9 cellular contexts compared by ENCODE assay signal in genomic region chr9:25716220-25716872, GRCh38. TPM values are rescaled to one million over a fixed set of nuclear protein-coding genes. Genes with fewer than 3 reads are reported as not detected.
DNase-seq lines count a peak whose midpoint lies in the region; ATAC-seq and TF ChIP-seq lines count a peak whose summit lies in the region.
"Had no signal": no experiment of that assay in that cellular context is flagged by ENCODE, and none has a peak within 500 bp of the region (broad histone marks: within the 10 kb centered on the region; RNA-seq: fewer than 3 reads in every experiment).

No MANE protein-coding gene starts in this region.

- intact Hi-C loops in dorsolateral prefrontal cortex (cut with DNase I) (no loop called here), lower lobe of right lung (cut with DNase I) (no loop called here)

- H3K9me3 Mint-ChIP-seq in activated CD8-positive, alpha-beta memory T cell treated with anti-CD3 and anti-CD28 coated beads, Interleukin-2, amount 10 ng/mL, durations not matched to agents 7 days and 5 days (ENCODE audit: low read depth), result peaks cover 3% of the 10 kb centered on the region

- H3K4me1 ChIP-seq in lower lobe of right lung, result no peaks in the 10 kb centered on the region

- H3K4me1 Mint-ChIP-seq in activated CD8-positive, alpha-beta memory T cell treated with anti-CD3 and anti-CD28 coated beads, Interleukin-2, amount 10 ng/mL, durations not matched to agents 7 days and 5 days, result no peaks in the 10 kb centered on the region

- no peaks in the 10 kb centered on the region for H3K9me3 ChIP-seq in lower lobe of right lung

- TF ChIP-seq CTCF in dorsolateral prefrontal cortex (IDR thresholded peaks at IDR 0.05 in 54 of 56, conservative IDR thresholded peaks at IDR 0.05 in 2 of 56; ENCODE audit: low read depth in 1 of 56, partially characterized antibody in 56 of 56) (peak in 53 of 56 donors; percentile 30 to 68 (median 54)), lower lobe of right lung (IDR thresholded peaks at IDR 0.05) (peak; percentile 39)

- DNase-seq in ELR (ENCODE audit: low read depth) (peak; percentile 12), NCI-H69 (lab: John Stamatoyannopoulos, UW) (peak; percentile 95), dorsolateral prefrontal cortex (no peak), lower lobe of right lung (no peak), KG1 (lab: John Stamatoyannopoulos, UW) (no peak), activated T-cell treated with anti-CD3 and anti-CD28 coated beads for 4 hours (no peak), NCI-H2227 treated with DMSO at 0.1 percent for 48 hours (lab: John Stamatoyannopoulos, UW) (no peak)
- no peak for DNase-seq in activated CD8-positive, alpha-beta memory T cell treated with anti-CD3 and anti-CD28 coated beads, Interleukin-2, amount 10 ng/mL, durations not matched to agents 7 days and 5 days

- no peak overlapping the region for H3K27ac Mint-ChIP-seq in activated CD8-positive, alpha-beta memory T cell treated with anti-CD3 and anti-CD28 coated beads, Interleukin-2, amount 10 ng/mL, durations not matched to agents 7 days and 5 days
- H3K27ac Mint-ChIP-seq: stimulated activated naive CD8-positive, alpha-beta T cell treated with anti-CD3 and anti-CD28 coated beads, Interleukin-15, Interleukin-2, amounts not matched to agents 100 ng/mL and 50 ng/mL, for 24 hours had no signal

- CTCF ChIA-PET in activated CD8-positive, alpha-beta memory T cell treated with anti-CD3 and anti-CD28 coated beads, Interleukin-2, amount 10 ng/mL, durations not matched to agents 7 days and 5 days (lab: Charles Lee), result no interaction called here

- H3K36me3 ChIP-seq in lower lobe of right lung, result no peaks in the 10 kb centered on the region

- peak; percentile 56 to 74 for ATAC-seq in lower lobe of right lung
- no peak for ATAC-seq in activated CD8-positive, alpha-beta memory T cell treated with anti-CD3 and anti-CD28 coated beads, Interleukin-2, amount 10 ng/mL, durations not matched to agents 7 days and 5 days

- no peaks in the 10 kb centered on the region for H3K27me3 ChIP-seq in dorsolateral prefrontal cortex
- no peaks in the 10 kb centered on the region for H3K27me3 ChIP-seq in lower lobe of right lung (ENCODE audit: low read depth)

- no peaks in the 10 kb centered on the region for H3K27me3 Mint-ChIP-seq in activated CD8-positive, alpha-beta memory T cell treated with anti-CD3 and anti-CD28 coated beads, Interleukin-2, amount 10 ng/mL, durations not matched to agents 7 days and 5 days
- H3K27me3 Mint-ChIP-seq: stimulated activated naive CD8-positive, alpha-beta T cell treated with anti-CD3 and anti-CD28 coated beads, Interleukin-15, Interleukin-2, amounts not matched to agents 100 ng/mL and 50 ng/mL, for 24 hours had no signal

- no peak overlapping the region for H3K27ac ChIP-seq in dorsolateral prefrontal cortex
- H3K27ac ChIP-seq in lower lobe of right lung, result no peak overlapping the region

- H3K4me3 ChIP-seq in dorsolateral prefrontal cortex (no peak overlapping the region), lower lobe of right lung (no peak overlapping the region)

- no peaks in the 10 kb centered on the region for H3K36me3 Mint-ChIP-seq in activated CD8-positive, alpha-beta memory T cell treated with anti-CD3 and anti-CD28 coated beads, Interleukin-2, amount 10 ng/mL, durations not matched to agents 7 days and 5 days

- H3K4me3 Mint-ChIP-seq in activated CD8-positive, alpha-beta memory T cell treated with anti-CD3 and anti-CD28 coated beads, Interleukin-2, amount 10 ng/mL, durations not matched to agents 7 days and 5 days, result no peak overlapping the region
- H3K4me3 Mint-ChIP-seq: stimulated activated naive CD8-positive, alpha-beta T cell treated with anti-CD3 and anti-CD28 coated beads, Interleukin-15, Interleukin-2, amounts not matched to agents 100 ng/mL and 50 ng/mL, for 24 hours had no signal

RNA-seq across cellular contexts. Expression of gene TUSC1, which starts 38.1 kb away (rescaled TPM):
- total RNA-seq in dorsolateral prefrontal cortex (10 to 100 TPM in 119 of 120 experiments, 1 to 10 TPM in 1; 9.4 to 19.4 (median 14.4) TPM), lower lobe of right lung (11.6 TPM)
- not detected for total RNA-seq in activated CD8-positive, alpha-beta memory T cell treated with anti-CD3 and anti-CD28 coated beads, Interleukin-2, amount 10 ng/mL, durations not matched to agents 7 days and 5 days

Comparison
In these comparisons a context has a peak if more than half of its experiments do, and no peak if none do; other contexts are left out.
1. DNase-seq: peak in ELR (single experiment) and NCI-H69 (single experiment); none in dorsolateral prefrontal cortex (0 of 10), lower lobe of right lung (single experiment), KG1 (single experiment), activated T-cell treated with anti-CD3 and anti-CD28 coated beads for 4 hours (single experiment), NCI-H2227 treated with DMSO at 0.1 percent for 48 hours (single experiment) and activated CD8-positive, alpha-beta memory T cell treated with anti-CD3 and anti-CD28 coated beads, Interleukin-2, amount 10 ng/mL, durations not matched to agents 7 days and 5 days (single experiment).
2. RNA of gene TUSC1, which starts 38.1 kb away (total RNA-seq): 9.4 to 19.4 TPM in dorsolateral prefrontal cortex and 11.6 TPM in lower lobe of right lung (single experiment); not detected in activated CD8-positive, alpha-beta memory T cell treated with anti-CD3 and anti-CD28 coated beads, Interleukin-2, amount 10 ng/mL, durations not matched to agents 7 days and 5 days; every median in the first group is over 10 times any median in the second.